2 cellular contexts compared by ENCODE assay signal in the genomic region with DNA sequence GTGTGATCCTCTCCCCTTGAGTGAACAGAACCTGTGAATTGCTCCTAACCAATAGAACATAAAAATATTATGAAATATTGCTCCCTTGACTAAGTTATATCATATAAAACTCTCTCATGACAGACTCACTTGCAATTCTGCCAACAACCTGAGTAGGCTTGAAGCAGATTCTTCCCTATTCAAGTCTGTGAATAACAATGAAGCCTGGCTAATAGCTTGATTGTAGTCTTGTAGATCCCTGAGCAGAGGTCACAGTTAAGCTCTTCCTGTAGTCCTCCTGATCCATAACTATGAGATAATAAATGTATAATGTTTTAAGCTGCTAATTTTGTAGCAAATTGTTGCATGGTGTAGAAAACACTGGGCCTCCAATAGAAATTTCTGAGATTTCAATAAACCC.
TF ChIP-seq lines count a peak whose summit lies in the region.

No MANE protein-coding gene starts in this region.

TF ChIP-seq in GM23338, 12 proteins besides CTCF, POLR2A, EP300 and RAD21 (continued from another document):
- TF ChIP-seq, protein P1, sequence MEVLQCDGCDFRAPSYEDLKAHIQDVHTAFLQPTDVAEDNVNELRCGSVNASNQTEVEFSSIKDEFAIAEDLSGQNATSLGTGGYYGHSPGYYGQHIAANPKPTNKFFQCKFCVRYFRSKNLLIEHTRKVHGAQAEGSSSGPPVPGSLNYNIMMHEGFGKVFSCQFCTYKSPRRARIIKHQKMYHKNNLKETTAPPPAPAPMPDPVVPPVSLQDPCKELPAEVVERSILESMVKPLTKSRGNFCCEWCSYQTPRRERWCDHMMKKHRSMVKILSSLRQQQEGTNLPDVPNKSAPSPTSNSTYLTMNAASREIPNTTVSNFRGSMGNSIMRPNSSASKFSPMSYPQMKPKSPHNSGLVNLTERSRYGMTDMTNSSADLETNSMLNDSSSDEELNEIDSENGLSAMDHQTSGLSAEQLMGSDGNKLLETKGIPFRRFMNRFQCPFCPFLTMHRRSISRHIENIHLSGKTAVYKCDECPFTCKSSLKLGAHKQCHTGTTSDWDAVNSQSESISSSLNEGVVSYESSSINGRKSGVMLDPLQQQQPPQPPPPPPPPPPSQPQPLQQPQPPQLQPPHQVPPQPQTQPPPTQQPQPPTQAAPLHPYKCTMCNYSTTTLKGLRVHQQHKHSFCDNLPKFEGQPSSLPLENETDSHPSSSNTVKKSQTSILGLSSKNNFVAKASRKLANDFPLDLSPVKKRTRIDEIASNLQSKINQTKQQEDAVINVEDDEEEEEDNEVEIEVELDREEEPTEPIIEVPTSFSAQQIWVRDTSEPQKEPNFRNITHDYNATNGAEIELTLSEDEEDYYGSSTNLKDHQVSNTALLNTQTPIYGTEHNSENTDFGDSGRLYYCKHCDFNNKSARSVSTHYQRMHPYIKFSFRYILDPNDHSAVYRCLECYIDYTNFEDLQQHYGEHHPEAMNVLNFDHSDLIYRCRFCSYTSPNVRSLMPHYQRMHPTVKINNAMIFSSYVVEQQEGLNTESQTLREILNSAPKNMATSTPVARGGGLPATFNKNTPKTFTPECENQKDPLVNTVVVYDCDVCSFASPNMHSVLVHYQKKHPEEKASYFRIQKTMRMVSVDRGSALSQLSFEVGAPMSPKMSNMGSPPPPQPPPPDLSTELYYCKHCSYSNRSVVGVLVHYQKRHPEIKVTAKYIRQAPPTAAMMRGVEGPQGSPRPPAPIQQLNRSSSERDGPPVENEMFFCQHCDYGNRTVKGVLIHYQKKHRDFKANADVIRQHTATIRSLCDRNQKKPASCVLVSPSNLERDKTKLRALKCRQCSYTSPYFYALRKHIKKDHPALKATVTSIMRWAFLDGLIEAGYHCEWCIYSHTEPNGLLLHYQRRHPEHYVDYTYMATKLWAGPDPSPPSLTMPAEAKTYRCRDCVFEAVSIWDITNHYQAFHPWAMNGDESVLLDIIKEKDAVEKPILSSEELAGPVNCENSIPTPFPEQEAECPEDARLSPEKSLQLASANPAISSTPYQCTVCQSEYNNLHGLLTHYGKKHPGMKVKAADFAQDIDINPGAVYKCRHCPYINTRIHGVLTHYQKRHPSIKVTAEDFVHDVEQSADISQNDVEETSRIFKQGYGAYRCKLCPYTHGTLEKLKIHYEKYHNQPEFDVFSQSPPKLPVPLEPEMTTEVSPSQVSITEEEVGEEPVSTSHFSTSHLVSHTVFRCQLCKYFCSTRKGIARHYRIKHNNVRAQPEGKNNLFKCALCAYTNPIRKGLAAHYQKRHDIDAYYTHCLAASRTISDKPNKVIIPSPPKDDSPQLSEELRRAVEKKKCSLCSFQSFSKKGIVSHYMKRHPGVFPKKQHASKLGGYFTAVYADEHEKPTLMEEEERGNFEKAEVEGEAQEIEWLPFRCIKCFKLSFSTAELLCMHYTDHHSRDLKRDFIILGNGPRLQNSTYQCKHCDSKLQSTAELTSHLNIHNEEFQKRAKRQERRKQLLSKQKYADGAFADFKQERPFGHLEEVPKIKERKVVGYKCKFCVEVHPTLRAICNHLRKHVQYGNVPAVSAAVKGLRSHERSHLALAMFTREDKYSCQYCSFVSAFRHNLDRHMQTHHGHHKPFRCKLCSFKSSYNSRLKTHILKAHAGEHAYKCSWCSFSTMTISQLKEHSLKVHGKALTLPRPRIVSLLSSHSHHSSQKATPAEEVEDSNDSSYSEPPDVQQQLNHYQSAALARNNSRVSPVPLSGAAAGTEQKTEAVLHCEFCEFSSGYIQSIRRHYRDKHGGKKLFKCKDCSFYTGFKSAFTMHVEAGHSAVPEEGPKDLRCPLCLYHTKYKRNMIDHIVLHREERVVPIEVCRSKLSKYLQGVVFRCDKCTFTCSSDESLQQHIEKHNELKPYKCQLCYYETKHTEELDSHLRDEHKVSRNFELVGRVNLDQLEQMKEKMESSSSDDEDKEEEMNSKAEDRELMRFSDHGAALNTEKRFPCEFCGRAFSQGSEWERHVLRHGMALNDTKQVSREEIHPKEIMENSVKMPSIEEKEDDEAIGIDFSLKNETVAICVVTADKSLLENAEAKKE (CRISPR knock-in tag; IDR thresholded peaks at IDR 0.05), result peak; percentile 71
TF ChIP-seq in GM23338: peak in this region for 1.

TF ChIP-seq in WTC11, 78 proteins besides CTCF, POLR2A, EP300 and RAD21 (continued from another document):
- TF ChIP-seq, protein P2, sequence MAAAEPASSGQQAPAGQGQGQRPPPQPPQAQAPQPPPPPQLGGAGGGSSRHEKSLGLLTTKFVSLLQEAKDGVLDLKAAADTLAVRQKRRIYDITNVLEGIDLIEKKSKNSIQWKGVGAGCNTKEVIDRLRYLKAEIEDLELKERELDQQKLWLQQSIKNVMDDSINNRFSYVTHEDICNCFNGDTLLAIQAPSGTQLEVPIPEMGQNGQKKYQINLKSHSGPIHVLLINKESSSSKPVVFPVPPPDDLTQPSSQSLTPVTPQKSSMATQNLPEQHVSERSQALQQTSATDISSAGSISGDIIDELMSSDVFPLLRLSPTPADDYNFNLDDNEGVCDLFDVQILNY (CRISPR knock-in tag; IDR thresholded peaks at IDR 0.05), result no peak
